In genomic region chr2:31341351-31341750, GRCh38 we compare ENCODE assay signal across 1 cellular context.
TF ChIP-seq lines count a peak whose summit lies in the region.

No MANE protein-coding gene starts in this region.

TF ChIP-seq in IMR-90, 13 proteins besides CTCF, POLR2A, EP300 and RAD21:
- TF ChIP-seq SMC3 (IDR thresholded peaks at IDR 0.05; ENCODE audit: low read depth, low read length): no peak
- TF ChIP-seq MAZ (IDR thresholded peaks at IDR 0.05; ENCODE audit: borderline replicate concordance, low read depth, low read length): no peak
- TF ChIP-seq ELK1 (IDR thresholded peaks at IDR 0.05; ENCODE audit: borderline replicate concordance, low read depth, low read length): no peak
- no peak for TF ChIP-seq USF2 (IDR thresholded peaks at IDR 0.05; ENCODE audit: low read depth, low read length)
- no peak for TF ChIP-seq RCOR1 (IDR thresholded peaks at IDR 0.05; ENCODE audit: insufficient replicate concordance, low read length)
- no peak for TF ChIP-seq RFX5 (IDR thresholded peaks at IDR 0.05; ENCODE audit: low read depth, low read length)
- no peak for TF ChIP-seq MXI1 (IDR thresholded peaks at IDR 0.05; ENCODE audit: borderline replicate concordance, low read depth, low read length)
- no peak for TF ChIP-seq NFE2L2 (IDR thresholded peaks at IDR 0.05; ENCODE audit: low read depth, low read length)
- no peak for TF ChIP-seq MAFK (IDR thresholded peaks at IDR 0.05; ENCODE audit: low read depth, low read length)
- TF ChIP-seq BHLHE40 (IDR thresholded peaks at IDR 0.05; ENCODE audit: low read depth, low read length): no peak
- no peak for TF ChIP-seq FOS (IDR thresholded peaks at IDR 0.05; ENCODE audit: low read depth, low read length)
